21 cellular contexts compared by ENCODE assay signal in genomic region chr11:16805942-16806341, GRCh38.
DNase-seq lines count a peak whose midpoint lies in the region; ATAC-seq and TF ChIP-seq lines count a peak whose summit lies in the region.
"Had no signal": no experiment of that assay in that cellular context is flagged by ENCODE, and none has a peak within 500 bp of the region (broad histone marks: within the 10 kb centered on the region; RNA-seq: fewer than 3 reads in every experiment).

No MANE protein-coding gene starts in this region.

- H3K36me3 ChIP-seq in PC-9 (ENCODE audit: low read depth) (no peaks in the 10 kb centered on the region), fibroblast of lung (ENCODE audit: control insufficient read depth, insufficient read depth, low read length) (no peaks in the 10 kb centered on the region), neural progenitor cell (no peaks in the 10 kb centered on the region)
- H3K36me3 ChIP-seq: transverse colon had no signal

- ATAC-seq in GM21447 (IDR thresholded peaks at IDR 0.05; ENCODE audit: unreplicated experiment) (no peak), GM19035 (IDR thresholded peaks at IDR 0.05; ENCODE audit: unreplicated experiment) (no peak)
- ATAC-seq: mucosa of descending colon had no signal

- peak; percentile 63 for DNase-seq in Daoy (ENCODE audit: low read depth)
- peak in 1 of 2 experiments; percentile 89 for DNase-seq in PC-9
- peak; percentile 7 to 86 for DNase-seq in fibroblast of lung (ENCODE audit: low read depth in 2 of 2)
- DNase-seq in neural progenitor cell (ENCODE audit: low spot score), result no peak
- no peak for DNase-seq in dedifferentiated amniotic fluid mesenchymal stem cell (ENCODE audit: extremely low spot score)
- DNase-seq in erythroblast (lab: John Stamatoyannopoulos, UW), result no peak
- DNase-seq: activated CD4-positive, alpha-beta T cell treated with anti-CD3 and anti-CD28 coated beads for 1 hour; activated effector memory CD4-positive, alpha-beta T cell treated with Interleukin-2 at 50 U/mL for 16 hours; CD4-positive, CD25-positive, alpha-beta regulatory T cell; DMS53; foreskin keratinocyte; kidney glomerular epithelial cell; mucosa of descending colon; NCI-H2081; NCI-H748 treated with DMSO at 0.1 percent for 48 hours; stimulated activated naive CD4-positive, alpha-beta T cell treated with Interleukin-2 at 50 U/mL for 16 hours; T1000; transverse colon had no signal

- no peaks in the 10 kb centered on the region for H3K9me3 Mint-ChIP-seq in neural progenitor cell

- H4K20me1 ChIP-seq in PC-9 (ENCODE audit: insufficient read depth), result no peaks in the 10 kb centered on the region
- H4K20me1 ChIP-seq in fibroblast of lung (ENCODE audit: control insufficient read depth, extremely low read depth, insufficient read depth, low read length), result no peaks in the 10 kb centered on the region
- no peaks in the 10 kb centered on the region for H4K20me1 ChIP-seq in neural progenitor cell (ENCODE audit: low read depth)

- H3K27me3 ChIP-seq in PC-9 (ENCODE audit: insufficient read depth, low read depth), result no peaks in the 10 kb centered on the region
- peaks cover 3% of the 10 kb centered on the region for H3K27me3 ChIP-seq in fibroblast of lung (ENCODE audit: control insufficient read depth, insufficient read depth, low read length)
- no peaks in the 10 kb centered on the region for H3K27me3 ChIP-seq in neural progenitor cell
- H3K27me3 ChIP-seq: transverse colon had no signal

- H3K9me2 ChIP-seq in PC-9 (ENCODE audit: insufficient read depth), result no peaks in the 10 kb centered on the region

- no peak overlapping the region for H3K9ac ChIP-seq in fibroblast of lung (ENCODE audit: insufficient read depth, low read length)
- H3K9ac ChIP-seq in neural progenitor cell, result no peak overlapping the region

- H3K27ac Mint-ChIP-seq in neural progenitor cell, result peak overlapping the region; percentile 36
- H3K27ac Mint-ChIP-seq: CD4-positive, CD25-positive, alpha-beta regulatory T cell had no signal

- H3K4me3 ChIP-seq in PC-9, result peak overlapping the region; percentile 22; the same call in 1 of the 2 replicates
- H3K4me3 ChIP-seq in fibroblast of lung (replicated peaks in 1 of 4; ENCODE audit: control extremely low read depth in 1 of 4, insufficient read depth in 1 of 4, low read depth in 3 of 4, low read length in 4 of 4), result no peak overlapping the region
- no peak overlapping the region for H3K4me3 ChIP-seq in neural progenitor cell
- H3K4me3 ChIP-seq: mucosa of descending colon, SK-N-MC, transverse colon had no signal

- peaks cover 29% of the 10 kb centered on the region for H3F3A ChIP-seq in PC-9 (ENCODE audit: insufficient read depth, low read depth)
- H3F3A ChIP-seq in neural progenitor cell (ENCODE audit: low read depth), result no peaks in the 10 kb centered on the region

- H3K4me1 ChIP-seq in PC-9 (replicated peaks; ENCODE audit: insufficient read depth) (peaks cover 46% of the 10 kb centered on the region), fibroblast of lung (ENCODE audit: control insufficient read depth, extremely low read depth, insufficient read depth, low read length) (peaks cover 6% of the 10 kb centered on the region), neural progenitor cell (peaks cover 13% of the 10 kb centered on the region)
- H3K4me1 ChIP-seq: foreskin keratinocyte had no signal

- peaks cover 13% of the 10 kb centered on the region for H3K4me1 Mint-ChIP-seq in neural progenitor cell
- H3K4me1 Mint-ChIP-seq: CD4-positive, CD25-positive, alpha-beta regulatory T cell had no signal

- CTCF ChIA-PET in PC-9 (lab: Charles Lee), result no interaction called here

- POLR2A ChIA-PET in PC-9 (lab: Charles Lee; ENCODE audit: unreplicated experiment), result no interaction called here

- H3K4me3 Mint-ChIP-seq in neural progenitor cell, result no peak overlapping the region
- H3K4me3 Mint-ChIP-seq: CD4-positive, CD25-positive, alpha-beta regulatory T cell had no signal

- TF ChIP-seq CTCF in PC-9 (conservative IDR thresholded peaks at IDR 0.05) (no peak), fibroblast of lung (conservative IDR thresholded peaks at IDR 0.05 in 1 of 2, IDR thresholded peaks at IDR 0.05 in 1 of 2; ENCODE audit: low read depth in 1 of 2, low read length in 2 of 2) (no peak), neural progenitor cell (IDR thresholded peaks at IDR 0.05) (no peak)

- peaks cover 2% of the 10 kb centered on the region for H3K27me3 Mint-ChIP-seq in neural progenitor cell (ENCODE audit: insufficient read depth, low read depth)
- H3K27me3 Mint-ChIP-seq: CD4-positive, CD25-positive, alpha-beta regulatory T cell had no signal

- H3K9me3 ChIP-seq in PC-9 (ENCODE audit: insufficient read depth, low read depth) (no peaks in the 10 kb centered on the region), fibroblast of lung (ENCODE audit: control insufficient read depth, insufficient read depth, low read depth, low read length) (no peaks in the 10 kb centered on the region), neural progenitor cell (ENCODE audit: low read depth) (no peaks in the 10 kb centered on the region)
- H3K9me3 ChIP-seq: mucosa of descending colon, transverse colon had no signal

- H3K27ac ChIP-seq in PC-9 (peak overlapping the region; percentile 69), fibroblast of lung (ENCODE audit: insufficient read depth, low read length) (no peak overlapping the region), neural progenitor cell (no peak overlapping the region)
- H3K27ac ChIP-seq: foreskin keratinocyte, SK-N-MC had no signal

- intact Hi-C loops in PC-9 (cut with micrococcal nuclease; ENCODE audit: unreplicated experiment), result no loop called here

- H3K36me3 Mint-ChIP-seq in neural progenitor cell, result peaks cover 9% of the 10 kb centered on the region
- H3K36me3 Mint-ChIP-seq: CD4-positive, CD25-positive, alpha-beta regulatory T cell had no signal

- TF ChIP-seq POLR2A in erythroblast (IDR thresholded peaks at IDR 0.05; ENCODE audit: low read length), result no peak

- H2AFZ ChIP-seq in PC-9 (no peak overlapping the region), fibroblast of lung (ENCODE audit: low read length) (no peak overlapping the region), neural progenitor cell (replicated peaks) (no peak overlapping the region)

- H3K4me2 ChIP-seq in PC-9 (peak overlapping the region; percentile 74), fibroblast of lung (ENCODE audit: extremely low read depth, insufficient read depth, low read length) (no peak overlapping the region), neural progenitor cell (no peak overlapping the region)

- BruUV-seq in PC-9 (replicated peaks; lab: Mats Ljungman, UMichigan), result no TSS peak

- no peaks in the 10 kb centered on the region for H3K79me2 ChIP-seq in PC-9 (ENCODE audit: low read depth)
- no peaks in the 10 kb centered on the region for H3K79me2 ChIP-seq in fibroblast of lung (ENCODE audit: control insufficient read depth, insufficient read depth, low read length)
- H3K79me2 ChIP-seq in neural progenitor cell (ENCODE audit: low read depth), result no peaks in the 10 kb centered on the region

Comparison
In these comparisons a context has a peak if more than half of its experiments do, and no peak if none do; other contexts are left out.
1. DNase-seq: peak in Daoy (single experiment) and fibroblast of lung (2 of 2); none in neural progenitor cell (single experiment), dedifferentiated amniotic fluid mesenchymal stem cell (single experiment) and erythroblast (0 of 2).